In genomic region chr1:113963281-113963906, GRCh38 we compare ENCODE assay signal across 14 cellular contexts. TPM values are rescaled to one million over a fixed set of nuclear protein-coding genes. Genes with fewer than 3 reads are reported as not detected.
DNase-seq lines count a peak whose midpoint lies in the region; ATAC-seq and TF ChIP-seq lines count a peak whose summit lies in the region.
"Had no signal": no experiment of that assay in that cellular context is flagged by ENCODE, and none has a peak within 500 bp of the region (broad histone marks: within the 10 kb centered on the region; RNA-seq: fewer than 3 reads in every experiment).

No MANE protein-coding gene starts in this region.

- peak; percentile 36 for TF ChIP-seq CTCF in AG09309 (IDR thresholded peaks at IDR 0.05; ENCODE audit: control insufficient read depth, insufficient read depth, low read depth, low read length, missing control alignments)
- TF ChIP-seq CTCF in GM12873 (IDR thresholded peaks at IDR 0.05; ENCODE audit: insufficient read depth, low read depth, low read length, missing control alignments) = peak; percentile 12
- peak; percentile 23 for TF ChIP-seq CTCF in fibroblast of pulmonary artery (IDR thresholded peaks at IDR 0.05; ENCODE audit: low read length, missing control alignments)
- no peak for TF ChIP-seq CTCF in BE2C (IDR thresholded peaks at IDR 0.05; ENCODE audit: low read depth, low read length)
- no peak for TF ChIP-seq CTCF in ascending aorta (IDR thresholded peaks at IDR 0.05)

- H3K4me1 Mint-ChIP-seq in activated T-helper 17 cell treated with anti-CD3 and anti-CD28 coated beads, Interleukin-2, amount 50 U/mL, for 72 hours = no peaks in the 10 kb centered on the region

- no peak overlapping the region for H3K27ac ChIP-seq in ascending aorta

- DNase-seq in AG09309 (ENCODE audit: low read depth) (no peak), fibroblast of pulmonary artery (ENCODE audit: low read depth) (peak; percentile 46), BE2C (no peak), ascending aorta (ENCODE audit: low spot score in 2 of 2) (no peak), HCEC 1CT (no peak)
- DNase-seq: activated CD4-positive, alpha-beta T cell treated with anti-CD3 and anti-CD28 coated beads, Interleukin-2, amount 50 U/mL, for 4 hours; activated naive CD8-positive, alpha-beta T cell treated with anti-CD3 and anti-CD28 coated beads for 36 hours; KG1; kidney; NCI-H2029; T-helper 1 cell had no signal

- no peaks in the 10 kb centered on the region for H3K27me3 ChIP-seq in BE2C
- no peaks in the 10 kb centered on the region for H3K27me3 ChIP-seq in ascending aorta

- intact Hi-C loops in ascending aorta (cut with DNase I) = no loop called here

- H3K27me3 Mint-ChIP-seq in activated T-helper 17 cell treated with anti-CD3 and anti-CD28 coated beads, Interleukin-2, amount 50 U/mL, for 72 hours = no peaks in the 10 kb centered on the region
- H3K27me3 Mint-ChIP-seq: activated naive CD8-positive, alpha-beta T cell treated with anti-CD3 and anti-CD28 coated beads for 36 hours had no signal

- H3K36me3 ChIP-seq in BE2C (peaks cover 44% of the 10 kb centered on the region), ascending aorta (peaks cover 47 to 77% of the 10 kb centered on the region in 2 donors)

- H3K4me1 ChIP-seq in BE2C = no peaks in the 10 kb centered on the region
- peaks cover 0 to 6% of the 10 kb centered on the region in 2 donors for H3K4me1 ChIP-seq in ascending aorta

- H3K4me3 ChIP-seq in AG09309 (ENCODE audit: control insufficient read depth, low read depth, low read length) = no peak overlapping the region
- H3K4me3 ChIP-seq in fibroblast of pulmonary artery (replicated peaks; ENCODE audit: low read depth, low read length) = no peak overlapping the region
- H3K4me3 ChIP-seq in BE2C (ENCODE audit: low read depth, low read length) = no peak overlapping the region
- no peak overlapping the region for H3K4me3 ChIP-seq in ascending aorta

- no peak overlapping the region for H3K4me3 Mint-ChIP-seq in activated T-helper 17 cell treated with anti-CD3 and anti-CD28 coated beads, Interleukin-2, amount 50 U/mL, for 72 hours
- H3K4me3 Mint-ChIP-seq: activated naive CD8-positive, alpha-beta T cell treated with anti-CD3 and anti-CD28 coated beads for 36 hours had no signal

- no peak for ATAC-seq in activated T-helper 17 cell treated with anti-CD3 and anti-CD28 coated beads, Interleukin-2, amount 50 U/mL, for 72 hours (replicated peaks)
- no peak for ATAC-seq in HG02885 (IDR thresholded peaks at IDR 0.05; ENCODE audit: poor library complexity, unreplicated experiment)

- H3K9me3 Mint-ChIP-seq in activated T-helper 17 cell treated with anti-CD3 and anti-CD28 coated beads, Interleukin-2, amount 50 U/mL, for 72 hours = no peaks in the 10 kb centered on the region
- H3K9me3 Mint-ChIP-seq: activated naive CD8-positive, alpha-beta T cell treated with anti-CD3 and anti-CD28 coated beads for 36 hours had no signal

- no peaks in the 10 kb centered on the region for H3K9me3 ChIP-seq in BE2C
- no peaks in the 10 kb centered on the region for H3K9me3 ChIP-seq in ascending aorta

- peak overlapping the region; percentile 58 for H3K27ac Mint-ChIP-seq in activated T-helper 17 cell treated with anti-CD3 and anti-CD28 coated beads, Interleukin-2, amount 50 U/mL, for 72 hours
- H3K27ac Mint-ChIP-seq: activated naive CD8-positive, alpha-beta T cell treated with anti-CD3 and anti-CD28 coated beads for 36 hours had no signal

- H3K36me3 Mint-ChIP-seq in activated T-helper 17 cell treated with anti-CD3 and anti-CD28 coated beads, Interleukin-2, amount 50 U/mL, for 72 hours (ENCODE audit: low read depth) = peaks cover 100% of the 10 kb centered on the region

RNA-seq across cellular contexts. Expression of gene OLFML3, which starts 15.9 kb away (rescaled TPM):
- total RNA-seq in activated T-helper 17 cell treated with anti-CD3 and anti-CD28 coated beads, Interleukin-2, amount 50 U/mL, for 72 hours = under 1 TPM; 0.13 to 0.40 TPM
- 0.65 TPM for polyA plus RNA-seq in BE2C (2012; ENCODE audit: insufficient read depth, insufficient read length, low read depth)
- 26.4 TPM for total RNA-seq in ascending aorta

RNA-seq across cellular contexts. Expression of gene HIPK1, which starts 34.3 kb away (rescaled TPM):
- 10 to 100 TPM; 44.4 to 71.0 TPM for total RNA-seq in activated T-helper 17 cell treated with anti-CD3 and anti-CD28 coated beads, Interleukin-2, amount 50 U/mL, for 72 hours
- 27.5 TPM for polyA plus RNA-seq in BE2C (2012; ENCODE audit: insufficient read depth, insufficient read length, low read depth)
- 41.7 TPM for total RNA-seq in ascending aorta

RNA-seq across cellular contexts. Expression of gene DCLRE1B, which starts 58.3 kb away (rescaled TPM):
- 10 to 100 TPM; 16.1 to 21.4 TPM for total RNA-seq in activated T-helper 17 cell treated with anti-CD3 and anti-CD28 coated beads, Interleukin-2, amount 50 U/mL, for 72 hours
- 7.6 TPM for polyA plus RNA-seq in BE2C (2012; ENCODE audit: insufficient read depth, insufficient read length, low read depth)
- 1.9 TPM for total RNA-seq in ascending aorta

RNA-seq across cellular contexts. Expression of gene AP4B1, which starts 58.8 kb away (rescaled TPM):
- 10 to 100 TPM; 46.5 to 61.7 TPM for total RNA-seq in activated T-helper 17 cell treated with anti-CD3 and anti-CD28 coated beads, Interleukin-2, amount 50 U/mL, for 72 hours
- polyA plus RNA-seq in BE2C (2012; ENCODE audit: insufficient read depth, insufficient read length, low read depth) = 34.1 TPM
- 3.2 TPM for total RNA-seq in ascending aorta

Comparison
In these comparisons a context has a peak if more than half of its experiments do, and no peak if none do; other contexts are left out.
1. CTCF ChIP-seq: peak in AG09309 (single experiment), GM12873 (single experiment) and fibroblast of pulmonary artery (single experiment); none in BE2C (single experiment) and ascending aorta (0 of 3).
2. RNA of gene OLFML3, which starts 15.9 kb away (total RNA-seq): 26.4 TPM in ascending aorta (single experiment); 0.13 to 0.40 TPM in activated T-helper 17 cell treated with anti-CD3 and anti-CD28 coated beads, Interleukin-2, amount 50 U/mL, for 72 hours; every median in the first group is over 10 times any median in the second.